In genomic region chr17:39199986-39200879, GRCh38 we compare ENCODE assay signal across 1 cellular context.
A peak's percentile ranks its signal among the peaks of the same experiment; 100 is the strongest.
TF ChIP-seq lines count a peak whose summit lies in the region.

Gene RPL19 (plus strand): TSS chr17:39200283. CDS start chr17:39200345, 62 bp downstream.

TF ChIP-seq in HepG2, 621 proteins besides CTCF, POLR2A, EP300 and RAD21 (continued from another document):
- TF ChIP-seq HMGXB4 (CRISPR knock-in tag; IDR thresholded peaks at IDR 0.05; ENCODE audit: borderline replicate concordance in 1 of 2, low read depth in 1 of 2) = peak; percentile 82 to 90
- no peak for TF ChIP-seq MBNL3 (CRISPR knock-in tag; conservative IDR thresholded peaks at IDR 0.05)
- TF ChIP-seq ATRX (CRISPR knock-in tag; IDR thresholded peaks at IDR 0.05; ENCODE audit: borderline replicate concordance) = no peak
- TF ChIP-seq FOXJ3 (CRISPR knock-in tag; IDR thresholded peaks at IDR 0.05; ENCODE audit: borderline replicate concordance) = no peak
